ENCODE assay signal across 25 cellular contexts in genomic region chr5:160349249-160349965, GRCh38. TPM values are rescaled to one million over a fixed set of nuclear protein-coding genes. Genes with fewer than 3 reads are reported as not detected.
"Had no signal": no experiment of that assay in that cellular context is flagged by ENCODE, and none has a peak within 500 bp of the region (broad histone marks: within the 10 kb centered on the region; RNA-seq: fewer than 3 reads in every experiment).

No MANE protein-coding gene starts in this region.

- H3K27me3 Mint-ChIP-seq: dendritic cell treated with granulocyte-macrophage colony-stimulating factor and Interleukin-4, amounts not matched to agents 40 ng/mL and 50 ng/mL, for 4 days; naive thymus-derived CD4-positive, alpha-beta T cell had no signal

- H3K4me1 Mint-ChIP-seq: immature natural killer cell had no signal

- H3K27me3 ChIP-seq: colonic mucosa, esophagus squamous epithelium, gastrocnemius medialis, heart left ventricle, hepatocyte, left lung had no signal

- H3K4me1 ChIP-seq: colonic mucosa had no signal

- H3K36me3 Mint-ChIP-seq: immature natural killer cell; naive thymus-derived CD4-positive, alpha-beta T cell had no signal

- H3K4me3 Mint-ChIP-seq: dendritic cell treated with granulocyte-macrophage colony-stimulating factor and Interleukin-4, amounts not matched to agents 40 ng/mL and 50 ng/mL, for 4 days; effector memory CD8-positive, alpha-beta T cell; endodermal cell; immature natural killer cell; naive thymus-derived CD4-positive, alpha-beta T cell had no signal

- DNase-seq: colonic mucosa; cortex of kidney; effector CD8-positive, alpha-beta T cell; effector memory CD8-positive, alpha-beta T cell; endodermal cell; erythroblast; esophagus squamous epithelium; foreskin fibroblast; foreskin melanocyte; gastrocnemius medialis; heart left ventricle; hypothalamus; immature natural killer cell; left cardiac atrium; left ventricle myocardium superior; mesendoderm; midbrain; naive thymus-derived CD4-positive, alpha-beta T cell had no signal

- H3K9me3 ChIP-seq: colonic mucosa, esophagus squamous epithelium, gastrocnemius medialis, heart left ventricle, left lung had no signal

- H3K9me3 Mint-ChIP-seq: dendritic cell treated with granulocyte-macrophage colony-stimulating factor and Interleukin-4, amounts not matched to agents 40 ng/mL and 50 ng/mL, for 4 days; effector memory CD8-positive, alpha-beta T cell; endodermal cell; immature natural killer cell; naive thymus-derived CD4-positive, alpha-beta T cell had no signal

- H3K27ac Mint-ChIP-seq: dendritic cell treated with granulocyte-macrophage colony-stimulating factor and Interleukin-4, amounts not matched to agents 40 ng/mL and 50 ng/mL, for 4 days; effector memory CD8-positive, alpha-beta T cell; endodermal cell; immature natural killer cell; naive thymus-derived CD4-positive, alpha-beta T cell had no signal

- H2AFZ ChIP-seq: hepatocyte had no signal

- H3K27ac ChIP-seq: colonic mucosa, epithelial cell of prostate, esophagus squamous epithelium, gastrocnemius medialis, heart left ventricle, hepatocyte, left lung had no signal

- H3K4me2 ChIP-seq: hepatocyte had no signal

- H3K36me3 ChIP-seq: colonic mucosa, esophagus squamous epithelium, gastrocnemius medialis, left lung had no signal

- H3K4me3 ChIP-seq: colonic mucosa, esophagus squamous epithelium, gastrocnemius medialis, heart left ventricle, hepatocyte, left lung, lung had no signal

- H3K79me2 ChIP-seq: hepatocyte had no signal

- ATAC-seq: effector memory CD8-positive, alpha-beta T cell; esophagus mucosa; gastrocnemius medialis; heart left ventricle; left cardiac atrium; left lung; left ventricle myocardium superior; naive thymus-derived CD4-positive, alpha-beta T cell had no signal

RNA-seq across cellular contexts. Expression of gene C1QTNF2, which starts 21.0 kb away (rescaled TPM):
- total RNA-seq: endodermal cell; kidney epithelial cell; naive thymus-derived CD4-positive, alpha-beta T cell had no signal
- polyA plus RNA-seq: immature natural killer cell; naive thymus-derived CD4-positive, alpha-beta T cell had no signal

RNA-seq across cellular contexts. Expression of gene CCNJL, which starts 37.0 kb away (rescaled TPM):
- polyA plus RNA-seq: naive thymus-derived CD4-positive, alpha-beta T cell had no signal
